ENCODE assay signal across 8 cellular contexts in the genomic region with DNA sequence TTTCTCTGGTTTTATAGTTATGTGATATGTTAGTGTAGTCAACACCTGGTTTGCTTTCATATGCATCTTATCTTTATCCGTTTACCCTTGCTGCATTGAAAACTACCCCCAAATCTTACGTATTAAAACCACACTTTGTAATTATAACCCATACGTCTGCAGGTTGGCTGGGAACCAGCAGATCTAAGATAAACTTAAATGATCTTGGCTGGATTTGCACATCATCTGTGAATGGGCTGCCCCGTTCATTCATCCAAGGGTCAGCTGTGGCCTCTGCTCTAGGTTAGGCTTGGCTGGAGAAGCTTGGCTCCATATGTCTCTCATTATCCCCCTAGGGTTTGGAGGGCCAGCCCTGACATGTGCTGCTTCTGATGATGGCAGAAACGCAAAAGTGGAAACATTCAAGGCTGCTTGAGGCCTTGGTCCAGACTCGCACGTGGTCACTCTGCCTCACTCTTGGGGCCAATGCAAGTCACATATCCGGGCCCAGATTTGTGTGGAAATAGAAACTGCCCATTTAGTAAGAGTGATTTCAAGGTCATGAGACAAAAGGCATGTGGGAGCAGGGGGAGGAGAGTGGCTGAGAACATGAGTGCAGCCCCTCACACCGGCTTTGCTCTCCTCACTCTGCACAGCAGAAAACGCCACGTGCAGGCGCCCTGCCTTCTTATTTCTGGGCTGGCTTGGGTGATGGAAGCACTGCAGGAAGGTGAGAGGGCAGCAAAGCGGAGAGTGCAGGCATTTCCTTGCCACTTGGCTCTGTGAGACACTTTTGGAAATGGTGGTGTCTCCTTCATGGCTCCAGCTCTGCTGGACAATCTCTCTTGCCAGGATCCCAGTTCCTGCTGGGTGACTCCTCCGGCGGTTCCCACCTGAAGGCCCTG.
"Had no signal": no experiment of that assay in that cellular context is flagged by ENCODE, and none has a peak within 500 bp of the region (broad histone marks: within the 10 kb centered on the region; RNA-seq: fewer than 3 reads in every experiment).

No MANE protein-coding gene starts in this region.

- H3K4me3 ChIP-seq: GM23248, HAP-1 had no signal

- H3K9me3 ChIP-seq: HAP-1 had no signal

- DNase-seq: GM23248, GOT3, H7, HFFc6 had no signal

- H3K27ac ChIP-seq: GM23248, HL-60 had no signal

- H3K9ac ChIP-seq: GM23248 had no signal

- H2AFZ ChIP-seq: GM23248 had no signal

- ATAC-seq: HCT116, HepG2 had no signal

- H3K4me1 ChIP-seq: HAP-1 had no signal

- H3K36me3 ChIP-seq: HAP-1 had no signal
